Comparison of ENCODE assay signal across 7 cellular contexts in genomic region chr1:81844477-81844876, GRCh38. TPM values are rescaled to one million over a fixed set of nuclear protein-coding genes. Genes with fewer than 3 reads are reported as not detected.
"Had no signal": no experiment of that assay in that cellular context is flagged by ENCODE, and none has a peak within 500 bp of the region (broad histone marks: within the 10 kb centered on the region; RNA-seq: fewer than 3 reads in every experiment).

No MANE protein-coding gene starts in this region.

- H2AFZ ChIP-seq: GM23338 had no signal

- DNase-seq: HFFc6, IMR-90 had no signal

- ATAC-seq: GM23338, HCT116, K562 had no signal

- H3K4me3 ChIP-seq: GM23338, HAP-1, K562 had no signal

- H3K36me3 ChIP-seq: HAP-1 had no signal

- H3K9me3 ChIP-seq: HAP-1 had no signal

- H3K4me2 ChIP-seq: GM23338 had no signal

RNA-seq across cellular contexts. Expression of gene ADGRL2, which starts 43.7 kb away (rescaled TPM):
- total RNA-seq: HT-29 had no signal
